Comparison of ENCODE assay signal across 15 cellular contexts in genomic region chr19:47766670-47767069, GRCh38. TPM values are rescaled to one million over a fixed set of nuclear protein-coding genes. Genes with fewer than 3 reads are reported as not detected.
DNase-seq lines count a peak whose midpoint lies in the region; ATAC-seq, FAIRE-seq and TF ChIP-seq lines count a peak whose summit lies in the region.
"Had no signal": no experiment of that assay in that cellular context is flagged by ENCODE, and none has a peak within 500 bp of the region (broad histone marks: within the 10 kb centered on the region; RNA-seq: fewer than 3 reads in every experiment).

No MANE protein-coding gene starts in this region.

- H3K23ac ChIP-seq in IMR-90 (ENCODE audit: low read depth, low read length) = no peak overlapping the region

- H3K9me3 ChIP-seq in IMR-90 (ENCODE audit: control insufficient read depth, insufficient read depth, low read length) (no peaks in the 10 kb centered on the region), kidney (ENCODE audit: control insufficient read depth in 1 of 2, low read length in 2 of 2) (no peaks in the 10 kb centered on the region), OCI-LY7 (ENCODE audit: low read length) (no peaks in the 10 kb centered on the region)
- H3K9me3 ChIP-seq: BLaER1, Caco-2 had no signal

- H3K14ac ChIP-seq in IMR-90 (replicated peaks; ENCODE audit: low read depth, low read length) = no peak overlapping the region

- DNase-seq in activated T-cell treated with anti-CD3 and anti-CD28 coated beads, Interleukin-2, amount 50 U/mL, for 24 hours = no peak
- DNase-seq in activated T-cell treated with anti-CD3 and anti-CD28 coated beads, Interleukin-2, amount 50 U/mL, for 72 hours = no peak
- DNase-seq in IMR-90 (no peak), kidney (peak; percentile 53), OCI-LY7 (ENCODE audit: low spot score) (no peak), head of caudate nucleus (no peak)
- DNase-seq: CD8-positive, alpha-beta memory T cell; DND-41; GF-D8 had no signal

- H3K9me3 Mint-ChIP-seq in activated T-cell treated with anti-CD3 and anti-CD28 coated beads, Interleukin-2, amount 50 U/mL, for 24 hours = no peaks in the 10 kb centered on the region
- H3K9me3 Mint-ChIP-seq in activated T-cell treated with anti-CD3 and anti-CD28 coated beads, Interleukin-2, amount 50 U/mL, for 72 hours = no peaks in the 10 kb centered on the region
- H3K9me3 Mint-ChIP-seq: CD8-positive, alpha-beta memory T cell had no signal

- H3K27ac ChIP-seq in IMR-90 (ENCODE audit: insufficient read depth, low read length) = no peak overlapping the region
- H3K27ac ChIP-seq in kidney (ENCODE audit: low read depth in 2 of 2, low read length in 2 of 2) = no peak overlapping the region
- no peak overlapping the region for H3K27ac ChIP-seq in OCI-LY7 (ENCODE audit: low read depth, low read length, poor library complexity, severe bottlenecking)
- H3K27ac ChIP-seq: 22Rv1, BLaER1 had no signal

- H3K9ac ChIP-seq in IMR-90 (ENCODE audit: low read depth, low read length) = no peak overlapping the region
- H3K9ac ChIP-seq in kidney (ENCODE audit: low read length in 2 of 2) = no peak overlapping the region
- H3K9ac ChIP-seq: BLaER1 had no signal

- no peak overlapping the region for H4K8ac ChIP-seq in IMR-90 (ENCODE audit: low read depth in 2 of 2, low read length in 2 of 2)

- FAIRE-seq in kidney (lab: Jason Lieb, UNC) = no peak
- FAIRE-seq: HTR-8/SVneo had no signal

- no peaks in the 10 kb centered on the region for H4K20me1 ChIP-seq in IMR-90 (ENCODE audit: insufficient read depth, low read length)
- H4K20me1 ChIP-seq in OCI-LY7 (ENCODE audit: insufficient read depth, low read length) = no peaks in the 10 kb centered on the region

- TF ChIP-seq POLR2A in IMR-90 (IDR thresholded peaks at IDR 0.05; ENCODE audit: low read depth, low read length) = no peak

- H3K18ac ChIP-seq in IMR-90 (ENCODE audit: low read depth, low read length) = no peak overlapping the region

- H3K4me3 Mint-ChIP-seq in activated T-cell treated with anti-CD3 and anti-CD28 coated beads, Interleukin-2, amount 50 U/mL, for 24 hours = no peak overlapping the region
- no peak overlapping the region for H3K4me3 Mint-ChIP-seq in activated T-cell treated with anti-CD3 and anti-CD28 coated beads, Interleukin-2, amount 50 U/mL, for 72 hours
- H3K4me3 Mint-ChIP-seq: CD8-positive, alpha-beta memory T cell had no signal

- WGBS in IMR-90 (ENCODE audit: extremely low coverage in 2 of 2, insufficient read length in 1 of 2), 2 experiments = 85% methylated on average over 5 of the region's 7 CpGs; no CpG with 5 or more reads in 1 of the 2 experiments

- no peak for TF ChIP-seq CTCF in IMR-90 (conservative IDR thresholded peaks at IDR 0.05; ENCODE audit: low read depth, low read length)
- TF ChIP-seq CTCF in kidney (IDR thresholded peaks at IDR 0.05; ENCODE audit: borderline replicate concordance, extremely low read depth, insufficient read depth) = no peak
- no peak for TF ChIP-seq CTCF in OCI-LY7 (conservative IDR thresholded peaks at IDR 0.05; ENCODE audit: low read length)

- intact Hi-C loops in IMR-90 (cut with micrococcal nuclease) (loop anchor here (1.0 kb wide), 2 partner anchors 22 to 97 kb away; no protein-coding TSS in a partner anchor), kidney (cut with DNase I) (no loop called here), OCI-LY7 (cut with micrococcal nuclease; ENCODE audit: unreplicated experiment) (loop anchor here (1.0 kb wide), 1 partner anchor 22 kb away; no protein-coding TSS in a partner anchor), head of caudate nucleus (cut with DNase I) (no loop called here)

- H2AK5ac ChIP-seq in IMR-90 (ENCODE audit: low read depth, low read length) = no peak overlapping the region

- peaks cover 6% of the 10 kb centered on the region for H3K4me1 Mint-ChIP-seq in activated T-cell treated with anti-CD3 and anti-CD28 coated beads, Interleukin-2, amount 50 U/mL, for 24 hours (ENCODE audit: low read depth)
- H3K4me1 Mint-ChIP-seq in activated T-cell treated with anti-CD3 and anti-CD28 coated beads, Interleukin-2, amount 50 U/mL, for 72 hours (ENCODE audit: low read depth) = peaks cover 12% of the 10 kb centered on the region

- ATAC-seq in activated T-cell treated with anti-CD3 and anti-CD28 coated beads, Interleukin-2, amount 50 U/mL, for 72 hours (replicated peaks in 1 of 2) = no peak
- no peak for ATAC-seq in IMR-90 (ENCODE audit: low read depth)

- CTCF ChIA-PET in IMR-90 (lab: Yijun Ruan, JAX) (interaction anchor here (1.0 kb wide), 1 partner anchor 21 kb away, joined by 3 read pairs; the partner anchor contains the start of gene NOP53), OCI-LY7 (lab: Charles Lee; ENCODE audit: unreplicated experiment) (interaction anchor here (0.7 kb wide), 1 partner anchor 15 kb away, joined by 3 read pairs; no protein-coding TSS in a partner anchor)

- H2AFZ ChIP-seq in IMR-90 (replicated peaks; ENCODE audit: low read length, poor library complexity) = peak overlapping the region; percentile 23
- H2AFZ ChIP-seq in OCI-LY7 (ENCODE audit: low read length) = no peak overlapping the region

- peak overlapping the region; percentile 37 for H3K27ac Mint-ChIP-seq in activated T-cell treated with anti-CD3 and anti-CD28 coated beads, Interleukin-2, amount 50 U/mL, for 24 hours
- H3K27ac Mint-ChIP-seq in activated T-cell treated with anti-CD3 and anti-CD28 coated beads, Interleukin-2, amount 50 U/mL, for 72 hours = no peak overlapping the region
- H3K27ac Mint-ChIP-seq: CD8-positive, alpha-beta memory T cell had no signal

- in situ Hi-C loops in IMR-90 (cut with MboI; ENCODE audit: low sequenced_read_pairs) = no loop called here

- H3K79me2 ChIP-seq in OCI-LY7 (ENCODE audit: insufficient read depth, low read depth, low read length) = no peaks in the 10 kb centered on the region

- dilution Hi-C loops in IMR-90 (cut with HindIII; ENCODE audit: low sequenced_read_pairs, unreplicated experiment) = no loop called here

- H2BK5ac ChIP-seq in IMR-90 (ENCODE audit: low read depth, low read length, poor library complexity, severe bottlenecking) = no peak overlapping the region

- no peak overlapping the region for H2BK15ac ChIP-seq in IMR-90 (ENCODE audit: low read depth, low read length)

- H3K36me3 Mint-ChIP-seq in activated T-cell treated with anti-CD3 and anti-CD28 coated beads, Interleukin-2, amount 50 U/mL, for 24 hours (ENCODE audit: low read depth) = no peaks in the 10 kb centered on the region
- H3K36me3 Mint-ChIP-seq in activated T-cell treated with anti-CD3 and anti-CD28 coated beads, Interleukin-2, amount 50 U/mL, for 72 hours (ENCODE audit: insufficient read depth in 2 of 2) = no peaks in the 10 kb centered on the region
- H3K36me3 Mint-ChIP-seq: CD8-positive, alpha-beta memory T cell had no signal

- H3K4ac ChIP-seq in IMR-90 (ENCODE audit: low read depth, low read length) = no peak overlapping the region

- H2BK120ac ChIP-seq in IMR-90 (ENCODE audit: low read depth, low read length) = no peak overlapping the region

- no peaks in the 10 kb centered on the region for H3K4me1 ChIP-seq in IMR-90 (ENCODE audit: control insufficient read depth, insufficient read depth, low read length)
- no peaks in the 10 kb centered on the region for H3K4me1 ChIP-seq in kidney (ENCODE audit: control insufficient read depth in 1 of 2, insufficient read depth in 1 of 2, low read depth in 1 of 2, low read length in 2 of 2)
- H3K4me1 ChIP-seq in OCI-LY7 (ENCODE audit: insufficient read depth, low read length, poor library complexity, severe bottlenecking) = peaks cover 13% of the 10 kb centered on the region
- H3K4me1 ChIP-seq: Caco-2 had no signal

- TF ChIP-seq RAD21 in IMR-90 (IDR thresholded peaks at IDR 0.05; ENCODE audit: low read length) = no peak

- no peak overlapping the region for H4K91ac ChIP-seq in IMR-90 (ENCODE audit: insufficient read depth, low read depth, low read length)

- no peak overlapping the region for H3K56ac ChIP-seq in IMR-90 (ENCODE audit: extremely low read depth, insufficient read depth, low read length)

- no peak overlapping the region for H3K4me3 ChIP-seq in IMR-90 (ENCODE audit: insufficient read depth, low read depth, low read length)
- H3K4me3 ChIP-seq in kidney (ENCODE audit: low read length in 2 of 2) = no peak overlapping the region
- H3K4me3 ChIP-seq in OCI-LY7 (ENCODE audit: low read depth, low read length, poor library complexity, severe bottlenecking) = no peak overlapping the region
- H3K4me3 ChIP-seq: BLaER1 had no signal

- no peaks in the 10 kb centered on the region for H3K79me1 ChIP-seq in IMR-90 (ENCODE audit: low read depth in 1 of 2, low read length in 2 of 2)

- H3K4me2 ChIP-seq in IMR-90 (ENCODE audit: low read depth, low read length) (no peak overlapping the region), OCI-LY7 (ENCODE audit: low read length) (no peak overlapping the region)
- H3K4me2 ChIP-seq: BLaER1 had no signal

- H3K36me3 ChIP-seq in IMR-90 (ENCODE audit: control insufficient read depth, insufficient read depth, low read length) = no peaks in the 10 kb centered on the region
- H3K36me3 ChIP-seq in kidney (ENCODE audit: control insufficient read depth in 1 of 2, insufficient read depth in 2 of 2, low read length in 2 of 2) = no peaks in the 10 kb centered on the region
- no peaks in the 10 kb centered on the region for H3K36me3 ChIP-seq in OCI-LY7 (ENCODE audit: insufficient read depth, low read length)
- H3K36me3 ChIP-seq: BLaER1 had no signal

- no peaks in the 10 kb centered on the region for H3K9me2 ChIP-seq in OCI-LY7 (ENCODE audit: insufficient read depth, low read length)

- no peak overlapping the region for H2AK9ac ChIP-seq in IMR-90 (replicated peaks; ENCODE audit: low read depth, low read length, poor library complexity)

- H3K27me3 ChIP-seq in IMR-90 (ENCODE audit: control insufficient read depth, insufficient read depth, low read length) = peaks cover 9% of the 10 kb centered on the region
- H3K27me3 ChIP-seq: BLaER1 had no signal

- BruUV-seq in IMR-90 (replicated peaks; lab: Mats Ljungman, UMichigan) = no TSS peak
- no TSS peak for BruUV-seq in OCI-LY7 (replicated peaks; lab: Mats Ljungman, UMichigan)

- no peak overlapping the region for H2BK20ac ChIP-seq in IMR-90 (ENCODE audit: low read depth, low read length)

- H3K27me3 Mint-ChIP-seq in activated T-cell treated with anti-CD3 and anti-CD28 coated beads, Interleukin-2, amount 50 U/mL, for 24 hours = no peaks in the 10 kb centered on the region
- no peaks in the 10 kb centered on the region for H3K27me3 Mint-ChIP-seq in activated T-cell treated with anti-CD3 and anti-CD28 coated beads, Interleukin-2, amount 50 U/mL, for 72 hours (ENCODE audit: low read depth)

- POLR2A ChIA-PET in IMR-90 (lab: Charles Lee; ENCODE audit: unreplicated experiment) (no interaction called here), OCI-LY7 (lab: Charles Lee) (no interaction called here)

- no peaks in the 10 kb centered on the region; the same call in 1 of the 2 replicates for H3K9me1 ChIP-seq in IMR-90 (ENCODE audit: insufficient read depth, low read length)

- no peak overlapping the region for H4K5ac ChIP-seq in IMR-90 (ENCODE audit: low read depth, low read length)

RNA-seq across cellular contexts. Expression of gene SELENOW, which starts 11.8 kb away (rescaled TPM):
- total RNA-seq in activated T-cell treated with anti-CD3 and anti-CD28 coated beads, Interleukin-2, amount 50 U/mL, for 72 hours = 10 to 100 TPM; 73.4 to 79.5 TPM
- total RNA-seq in IMR-90 (2012; rRNA removed) (51.7 and 61.3 TPM in 2 replicates), kidney (254 TPM), OCI-LY7 (2022) (29.9 and 31.2 TPM in 2 replicates)
- polyA plus RNA-seq in IMR-90 (2012; rRNA removed) (217 and 232 TPM in 2 replicates), kidney (ENCODE audit: insufficient read depth, low read depth, low replicate concordance) (530 TPM)
- polyA plus RNA-seq in IMR-90 (2012; cell fraction: cytosol; rRNA removed) = 280 and 360 TPM in 2 replicates
- 108 and 140 TPM in 2 replicates for polyA plus RNA-seq in IMR-90 (2012; cell fraction: nucleus; rRNA removed; ENCODE audit: low replicate concordance)
- 83.1 and 95.5 TPM in 2 replicates for total RNA-seq in OCI-LY7 (2014; rRNA removed; shearing (Covaris generic))

RNA-seq across cellular contexts. Expression of gene NOP53, which starts 21.3 kb away (rescaled TPM):
- total RNA-seq in activated T-cell treated with anti-CD3 and anti-CD28 coated beads, Interleukin-2, amount 50 U/mL, for 72 hours = 100 to 1,000 TPM; 405 to 415 TPM
- total RNA-seq in IMR-90 (2012; rRNA removed) (57.2 and 59.5 TPM in 2 replicates), kidney (305 TPM), OCI-LY7 (2022) (212 and 302 TPM in 2 replicates)
- polyA plus RNA-seq in IMR-90 (2012; rRNA removed) (83.2 and 85.9 TPM in 2 replicates), kidney (ENCODE audit: insufficient read depth, low read depth, low replicate concordance) (258 TPM)
- polyA plus RNA-seq in IMR-90 (2012; cell fraction: cytosol; rRNA removed) = 155 and 156 TPM in 2 replicates
- 99.3 and 145 TPM in 2 replicates for polyA plus RNA-seq in IMR-90 (2012; cell fraction: nucleus; rRNA removed; ENCODE audit: low replicate concordance)
- 282 and 296 TPM in 2 replicates for total RNA-seq in OCI-LY7 (2014; rRNA removed; shearing (Covaris generic))

RNA-seq across cellular contexts. Expression of gene TPRX1, which starts 37.7 kb away (rescaled TPM):
- total RNA-seq in activated T-cell treated with anti-CD3 and anti-CD28 coated beads, Interleukin-2, amount 50 U/mL, for 72 hours = not detected
- not detected in 2 replicates for total RNA-seq in IMR-90 (2012; rRNA removed)
- not detected in 2 replicates for polyA plus RNA-seq in IMR-90 (2012; rRNA removed)
- polyA plus RNA-seq in IMR-90 (2012; cell fraction: cytosol; rRNA removed) = not detected in 2 replicates
- polyA plus RNA-seq in IMR-90 (2012; cell fraction: nucleus; rRNA removed; ENCODE audit: low replicate concordance) = not detected in 2 replicates
- not detected for total RNA-seq in kidney
- not detected for polyA plus RNA-seq in kidney (ENCODE audit: insufficient read depth, low read depth, low replicate concordance)
- not detected in 2 replicates for total RNA-seq in OCI-LY7 (2014; rRNA removed; shearing (Covaris generic))
- total RNA-seq in OCI-LY7 (2022) = not detected in 2 replicates
- total RNA-seq: A673; Caco-2; CD8-positive, alpha-beta memory T cell; H4 had no signal
- polyA plus RNA-seq: CD8-positive, alpha-beta memory T cell had no signal

RNA-seq across cellular contexts. Expression of gene EHD2, which starts 53.4 kb away (rescaled TPM):
- 1 to 10 TPM; 1.6 to 2.9 TPM for total RNA-seq in activated T-cell treated with anti-CD3 and anti-CD28 coated beads, Interleukin-2, amount 50 U/mL, for 72 hours
- total RNA-seq in IMR-90 (2012; rRNA removed) (31.9 and 35.3 TPM in 2 replicates), kidney (105 TPM), OCI-LY7 (2022) (not detected in 2 replicates)
- polyA plus RNA-seq in IMR-90 (2012; rRNA removed) (152 and 181 TPM in 2 replicates), kidney (ENCODE audit: insufficient read depth, low read depth, low replicate concordance) (19.4 TPM)
- 132 and 206 TPM in 2 replicates for polyA plus RNA-seq in IMR-90 (2012; cell fraction: cytosol; rRNA removed)
- 65.9 and 110 TPM in 2 replicates for polyA plus RNA-seq in IMR-90 (2012; cell fraction: nucleus; rRNA removed; ENCODE audit: low replicate concordance)
- total RNA-seq in OCI-LY7 (2014; rRNA removed; shearing (Covaris generic)) = not detected in 2 replicates
- polyA plus RNA-seq: CD8-positive, alpha-beta memory T cell had no signal

RNA-seq across cellular contexts. Expression of gene CRX, which starts 55.1 kb away (rescaled TPM):
- total RNA-seq in activated T-cell treated with anti-CD3 and anti-CD28 coated beads, Interleukin-2, amount 50 U/mL, for 72 hours = not detected
- total RNA-seq in IMR-90 (2012; rRNA removed) (not detected in 2 replicates), kidney (not detected), OCI-LY7 (2022) (0.11 TPM in 1 of 2 replicates, not detected in the other)
- polyA plus RNA-seq in IMR-90 (2012; rRNA removed) (not detected in 2 replicates), kidney (ENCODE audit: insufficient read depth, low read depth, low replicate concordance) (not detected)
- not detected in 2 replicates for polyA plus RNA-seq in IMR-90 (2012; cell fraction: cytosol; rRNA removed)
- not detected in 2 replicates for polyA plus RNA-seq in IMR-90 (2012; cell fraction: nucleus; rRNA removed; ENCODE audit: low replicate concordance)
- total RNA-seq in OCI-LY7 (2014; rRNA removed; shearing (Covaris generic)) = not detected in 2 replicates
- total RNA-seq: A673; Caco-2; CD8-positive, alpha-beta memory T cell; H4 had no signal
- polyA plus RNA-seq: CD8-positive, alpha-beta memory T cell had no signal

Comparison
In these comparisons a context has a peak if more than half of its experiments do, and no peak if none do; other contexts are left out.
1. intact Hi-C loops: an anchor here in IMR-90 (1.0 kb wide) and OCI-LY7 (1.0 kb wide); none called in kidney and head of caudate nucleus.